Comparison of ENCODE assay signal across 1 cellular context in the genomic region with DNA sequence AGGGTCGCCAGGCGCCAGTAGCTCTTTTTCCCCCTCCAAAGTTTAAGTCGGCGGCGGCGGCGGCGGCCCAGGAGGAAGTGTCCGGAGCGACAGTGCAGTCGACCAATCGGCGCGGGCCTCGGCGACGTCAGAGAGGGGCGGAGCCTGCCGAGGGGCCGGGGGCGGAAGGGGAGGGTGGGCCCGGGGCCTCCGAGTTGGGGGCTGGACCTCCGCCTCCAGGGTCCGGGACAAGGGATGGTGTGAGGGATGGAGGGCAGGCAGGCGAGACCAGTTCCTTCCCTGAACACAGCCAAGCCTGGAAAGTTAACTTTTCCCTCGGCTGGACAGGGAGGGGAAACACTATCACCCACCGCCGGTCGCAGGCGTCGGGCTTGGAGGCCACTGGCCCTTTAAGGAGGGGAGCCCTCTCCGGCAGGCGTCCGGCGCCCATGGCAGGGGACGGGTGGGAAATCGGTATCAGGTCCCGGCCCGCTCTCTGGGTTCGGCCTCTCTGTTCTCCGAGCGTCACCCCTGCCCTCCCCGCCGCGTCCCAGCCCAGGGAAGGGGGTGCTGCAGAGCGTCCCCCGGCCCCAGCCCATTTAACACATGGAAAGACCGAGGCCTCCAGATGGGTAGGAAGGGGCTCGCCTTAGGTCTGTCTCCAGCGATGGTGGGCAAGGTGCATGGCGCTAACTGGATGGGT.
TF ChIP-seq lines count a peak whose summit lies in the region.

A gene (minus strand): TSS at position 81 of the 682 bp plus-strand sequence. CDS start 744 bp downstream, outside the sequence.

TF ChIP-seq in HepG2, 621 proteins besides CTCF, POLR2A, EP300 and RAD21 (continued from another document and continues in another):
- TF ChIP-seq, protein P1, sequence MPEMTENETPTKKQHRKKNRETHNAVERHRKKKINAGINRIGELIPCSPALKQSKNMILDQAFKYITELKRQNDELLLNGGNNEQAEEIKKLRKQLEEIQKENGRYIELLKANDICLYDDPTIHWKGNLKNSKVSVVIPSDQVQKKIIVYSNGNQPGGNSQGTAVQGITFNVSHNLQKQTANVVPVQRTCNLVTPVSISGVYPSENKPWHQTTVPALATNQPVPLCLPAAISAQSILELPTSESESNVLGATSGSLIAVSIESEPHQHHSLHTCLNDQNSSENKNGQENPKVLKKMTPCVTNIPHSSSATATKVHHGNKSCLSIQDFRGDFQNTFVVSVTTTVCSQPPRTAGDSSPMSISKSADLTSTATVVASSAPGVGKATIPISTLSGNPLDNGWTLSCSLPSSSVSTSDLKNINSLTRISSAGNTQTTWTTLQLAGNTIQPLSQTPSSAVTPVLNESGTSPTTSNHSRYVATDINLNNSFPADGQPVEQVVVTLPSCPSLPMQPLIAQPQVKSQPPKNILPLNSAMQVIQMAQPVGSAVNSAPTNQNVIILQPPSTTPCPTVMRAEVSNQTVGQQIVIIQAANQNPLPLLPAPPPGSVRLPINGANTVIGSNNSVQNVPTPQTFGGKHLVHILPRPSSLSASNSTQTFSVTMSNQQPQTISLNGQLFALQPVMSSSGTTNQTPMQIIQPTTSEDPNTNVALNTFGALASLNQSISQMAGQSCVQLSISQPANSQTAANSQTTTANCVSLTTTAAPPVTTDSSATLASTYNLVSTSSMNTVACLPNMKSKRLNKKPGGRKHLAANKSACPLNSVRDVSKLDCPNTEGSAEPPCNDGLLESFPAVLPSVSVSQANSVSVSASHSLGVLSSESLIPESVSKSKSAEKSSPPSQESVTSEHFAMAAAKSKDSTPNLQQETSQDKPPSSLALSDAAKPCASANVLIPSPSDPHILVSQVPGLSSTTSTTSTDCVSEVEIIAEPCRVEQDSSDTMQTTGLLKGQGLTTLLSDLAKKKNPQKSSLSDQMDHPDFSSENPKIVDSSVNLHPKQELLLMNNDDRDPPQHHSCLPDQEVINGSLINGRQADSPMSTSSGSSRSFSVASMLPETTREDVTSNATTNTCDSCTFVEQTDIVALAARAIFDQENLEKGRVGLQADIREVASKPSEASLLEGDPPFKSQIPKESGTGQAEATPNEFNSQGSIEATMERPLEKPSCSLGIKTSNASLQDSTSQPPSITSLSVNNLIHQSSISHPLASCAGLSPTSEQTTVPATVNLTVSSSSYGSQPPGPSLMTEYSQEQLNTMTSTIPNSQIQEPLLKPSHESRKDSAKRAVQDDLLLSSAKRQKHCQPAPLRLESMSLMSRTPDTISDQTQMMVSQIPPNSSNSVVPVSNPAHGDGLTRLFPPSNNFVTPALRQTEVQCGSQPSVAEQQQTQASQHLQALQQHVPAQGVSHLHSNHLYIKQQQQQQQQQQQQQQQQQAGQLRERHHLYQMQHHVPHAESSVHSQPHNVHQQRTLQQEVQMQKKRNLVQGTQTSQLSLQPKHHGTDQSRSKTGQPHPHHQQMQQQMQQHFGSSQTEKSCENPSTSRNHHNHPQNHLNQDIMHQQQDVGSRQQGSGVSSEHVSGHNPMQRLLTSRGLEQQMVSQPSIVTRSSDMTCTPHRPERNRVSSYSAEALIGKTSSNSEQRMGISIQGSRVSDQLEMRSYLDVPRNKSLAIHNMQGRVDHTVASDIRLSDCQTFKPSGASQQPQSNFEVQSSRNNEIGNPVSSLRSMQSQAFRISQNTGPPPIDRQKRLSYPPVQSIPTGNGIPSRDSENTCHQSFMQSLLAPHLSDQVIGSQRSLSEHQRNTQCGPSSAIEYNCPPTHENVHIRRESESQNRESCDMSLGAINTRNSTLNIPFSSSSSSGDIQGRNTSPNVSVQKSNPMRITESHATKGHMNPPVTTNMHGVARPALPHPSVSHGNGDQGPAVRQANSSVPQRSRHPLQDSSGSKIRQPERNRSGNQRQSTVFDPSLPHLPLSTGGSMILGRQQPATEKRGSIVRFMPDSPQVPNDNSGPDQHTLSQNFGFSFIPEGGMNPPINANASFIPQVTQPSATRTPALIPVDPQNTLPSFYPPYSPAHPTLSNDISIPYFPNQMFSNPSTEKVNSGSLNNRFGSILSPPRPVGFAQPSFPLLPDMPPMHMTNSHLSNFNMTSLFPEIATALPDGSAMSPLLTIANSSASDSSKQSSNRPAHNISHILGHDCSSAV (CRISPR knock-in tag; IDR thresholded peaks at IDR 0.05; ENCODE audit: borderline replicate concordance): no peak
- TF ChIP-seq ZNF274 (CRISPR knock-in tag; IDR thresholded peaks at IDR 0.05): no peak
- no peak for TF ChIP-seq DR1 (CRISPR knock-in tag; IDR thresholded peaks at IDR 0.05)
- no peak for TF ChIP-seq FOXO1 (CRISPR knock-in tag; IDR thresholded peaks at IDR 0.05)
- no peak for TF ChIP-seq SIN3A (IDR thresholded peaks at IDR 0.05; ENCODE audit: borderline replicate concordance, low read depth, low read length)
- TF ChIP-seq, protein P2, sequence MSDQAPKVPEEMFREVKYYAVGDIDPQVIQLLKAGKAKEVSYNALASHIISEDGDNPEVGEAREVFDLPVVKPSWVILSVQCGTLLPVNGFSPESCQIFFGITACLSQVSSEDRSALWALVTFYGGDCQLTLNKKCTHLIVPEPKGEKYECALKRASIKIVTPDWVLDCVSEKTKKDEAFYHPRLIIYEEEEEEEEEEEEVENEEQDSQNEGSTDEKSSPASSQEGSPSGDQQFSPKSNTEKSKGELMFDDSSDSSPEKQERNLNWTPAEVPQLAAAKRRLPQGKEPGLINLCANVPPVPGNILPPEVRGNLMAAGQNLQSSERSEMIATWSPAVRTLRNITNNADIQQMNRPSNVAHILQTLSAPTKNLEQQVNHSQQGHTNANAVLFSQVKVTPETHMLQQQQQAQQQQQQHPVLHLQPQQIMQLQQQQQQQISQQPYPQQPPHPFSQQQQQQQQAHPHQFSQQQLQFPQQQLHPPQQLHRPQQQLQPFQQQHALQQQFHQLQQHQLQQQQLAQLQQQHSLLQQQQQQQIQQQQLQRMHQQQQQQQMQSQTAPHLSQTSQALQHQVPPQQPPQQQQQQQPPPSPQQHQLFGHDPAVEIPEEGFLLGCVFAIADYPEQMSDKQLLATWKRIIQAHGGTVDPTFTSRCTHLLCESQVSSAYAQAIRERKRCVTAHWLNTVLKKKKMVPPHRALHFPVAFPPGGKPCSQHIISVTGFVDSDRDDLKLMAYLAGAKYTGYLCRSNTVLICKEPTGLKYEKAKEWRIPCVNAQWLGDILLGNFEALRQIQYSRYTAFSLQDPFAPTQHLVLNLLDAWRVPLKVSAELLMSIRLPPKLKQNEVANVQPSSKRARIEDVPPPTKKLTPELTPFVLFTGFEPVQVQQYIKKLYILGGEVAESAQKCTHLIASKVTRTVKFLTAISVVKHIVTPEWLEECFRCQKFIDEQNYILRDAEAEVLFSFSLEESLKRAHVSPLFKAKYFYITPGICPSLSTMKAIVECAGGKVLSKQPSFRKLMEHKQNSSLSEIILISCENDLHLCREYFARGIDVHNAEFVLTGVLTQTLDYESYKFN (CRISPR knock-in tag; conservative IDR thresholded peaks at IDR 0.05): no peak
- TF ChIP-seq ZNF460 (CRISPR knock-in tag; IDR thresholded peaks at IDR 0.05; ENCODE audit: borderline replicate concordance): no peak
- TF ChIP-seq KAT8 (CRISPR knock-in tag; IDR thresholded peaks at IDR 0.05): 0 out of 2 replicates have a peak, but pooled peaks have one; percentile 32
- TF ChIP-seq, protein P3, sequence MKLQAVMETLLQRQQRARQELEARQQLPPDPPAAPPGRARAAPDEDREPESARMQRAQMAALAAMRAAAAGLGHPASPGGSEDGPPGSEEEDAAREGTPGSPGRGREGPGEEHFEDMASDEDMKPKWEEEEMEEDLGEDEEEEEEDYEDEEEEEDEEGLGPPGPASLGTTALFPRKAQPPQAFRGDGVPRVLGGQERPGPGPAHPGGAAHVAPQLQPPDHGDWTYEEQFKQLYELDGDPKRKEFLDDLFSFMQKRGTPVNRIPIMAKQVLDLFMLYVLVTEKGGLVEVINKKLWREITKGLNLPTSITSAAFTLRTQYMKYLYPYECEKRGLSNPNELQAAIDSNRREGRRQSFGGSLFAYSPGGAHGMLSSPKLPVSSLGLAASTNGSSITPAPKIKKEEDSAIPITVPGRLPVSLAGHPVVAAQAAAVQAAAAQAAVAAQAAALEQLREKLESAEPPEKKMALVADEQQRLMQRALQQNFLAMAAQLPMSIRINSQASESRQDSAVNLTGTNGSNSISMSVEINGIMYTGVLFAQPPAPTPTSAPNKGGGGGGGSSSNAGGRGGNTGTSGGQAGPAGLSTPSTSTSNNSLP (IDR thresholded peaks at IDR 0.05; ENCODE audit: low read depth, low read length): no peak
- no peak for TF ChIP-seq ZNF205 (CRISPR knock-in tag; IDR thresholded peaks at IDR 0.05)
- no peak for TF ChIP-seq ZNF234 (CRISPR knock-in tag; conservative IDR thresholded peaks at IDR 0.05)
- TF ChIP-seq, protein P4, sequence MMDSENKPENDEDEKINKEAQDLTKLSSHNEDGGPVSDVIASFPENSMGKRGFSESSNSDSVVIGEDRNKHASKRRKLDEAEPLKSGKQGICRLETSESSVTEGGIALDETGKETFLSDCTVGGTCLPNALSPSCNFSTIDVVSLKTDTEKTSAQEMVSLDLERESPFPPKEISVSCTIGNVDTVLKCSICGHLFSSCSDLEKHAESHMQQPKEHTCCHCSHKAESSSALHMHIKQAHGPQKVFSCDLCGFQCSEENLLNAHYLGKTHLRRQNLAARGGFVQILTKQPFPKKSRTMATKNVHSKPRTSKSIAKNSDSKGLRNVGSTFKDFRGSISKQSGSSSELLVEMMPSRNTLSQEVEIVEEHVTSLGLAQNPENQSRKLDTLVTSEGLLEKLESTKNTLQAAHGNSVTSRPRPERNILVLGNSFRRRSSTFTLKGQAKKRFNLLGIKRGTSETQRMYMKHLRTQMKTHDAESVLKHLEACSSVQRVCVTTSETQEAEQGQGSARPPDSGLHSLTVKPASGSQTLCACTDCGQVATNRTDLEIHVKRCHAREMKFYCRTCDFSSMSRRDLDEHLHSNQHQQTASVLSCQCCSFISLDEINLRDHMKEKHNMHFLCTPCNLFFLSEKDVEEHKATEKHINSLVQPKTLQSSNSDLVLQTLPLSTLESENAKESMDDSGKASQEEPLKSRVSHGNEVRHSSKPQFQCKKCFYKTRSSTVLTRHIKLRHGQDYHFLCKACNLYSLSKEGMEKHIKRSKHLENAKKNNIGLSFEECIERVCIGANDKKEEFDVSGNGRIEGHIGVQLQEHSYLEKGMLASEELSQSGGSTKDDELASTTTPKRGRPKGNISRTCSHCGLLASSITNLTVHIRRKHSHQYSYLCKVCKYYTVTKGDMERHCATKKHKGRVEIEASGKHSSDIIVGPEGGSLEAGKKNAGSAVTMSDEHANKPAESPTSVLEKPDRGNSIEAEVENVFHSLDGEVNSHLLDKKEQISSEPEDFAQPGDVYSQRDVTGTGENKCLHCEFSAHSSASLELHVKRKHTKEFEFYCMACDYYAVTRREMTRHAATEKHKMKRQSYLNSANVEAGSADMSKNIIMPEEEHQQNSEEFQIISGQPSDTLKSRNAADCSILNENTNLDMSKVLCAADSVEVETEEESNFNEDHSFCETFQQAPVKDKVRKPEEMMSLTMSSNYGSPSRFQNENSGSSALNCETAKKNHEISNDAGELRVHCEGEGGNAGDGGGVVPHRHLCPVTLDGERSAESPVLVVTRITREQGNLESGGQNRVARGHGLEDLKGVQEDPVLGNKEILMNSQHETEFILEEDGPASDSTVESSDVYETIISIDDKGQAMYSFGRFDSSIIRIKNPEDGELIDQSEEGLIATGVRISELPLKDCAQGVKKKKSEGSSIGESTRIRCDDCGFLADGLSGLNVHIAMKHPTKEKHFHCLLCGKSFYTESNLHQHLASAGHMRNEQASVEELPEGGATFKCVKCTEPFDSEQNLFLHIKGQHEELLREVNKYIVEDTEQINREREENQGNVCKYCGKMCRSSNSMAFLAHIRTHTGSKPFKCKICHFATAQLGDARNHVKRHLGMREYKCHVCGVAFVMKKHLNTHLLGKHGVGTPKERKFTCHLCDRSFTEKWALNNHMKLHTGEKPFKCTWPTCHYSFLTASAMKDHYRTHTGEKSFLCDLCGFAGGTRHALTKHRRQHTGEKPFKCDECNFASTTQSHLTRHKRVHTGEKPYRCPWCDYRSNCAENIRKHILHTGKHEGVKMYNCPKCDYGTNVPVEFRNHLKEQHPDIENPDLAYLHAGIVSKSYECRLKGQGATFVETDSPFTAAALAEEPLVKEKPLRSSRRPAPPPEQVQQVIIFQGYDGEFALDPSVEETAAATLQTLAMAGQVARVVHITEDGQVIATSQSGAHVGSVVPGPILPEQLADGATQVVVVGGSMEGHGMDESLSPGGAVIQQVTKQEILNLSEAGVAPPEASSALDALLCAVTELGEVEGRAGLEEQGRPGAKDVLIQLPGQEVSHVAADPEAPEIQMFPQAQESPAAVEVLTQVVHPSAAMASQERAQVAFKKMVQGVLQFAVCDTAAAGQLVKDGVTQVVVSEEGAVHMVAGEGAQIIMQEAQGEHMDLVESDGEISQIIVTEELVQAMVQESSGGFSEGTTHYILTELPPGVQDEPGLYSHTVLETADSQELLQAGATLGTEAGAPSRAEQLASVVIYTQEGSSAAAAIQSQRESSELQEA (CRISPR knock-in tag; IDR thresholded peaks at IDR 0.05; ENCODE audit: not compliant biosample characterization): no peak
- TF ChIP-seq, protein P5, sequence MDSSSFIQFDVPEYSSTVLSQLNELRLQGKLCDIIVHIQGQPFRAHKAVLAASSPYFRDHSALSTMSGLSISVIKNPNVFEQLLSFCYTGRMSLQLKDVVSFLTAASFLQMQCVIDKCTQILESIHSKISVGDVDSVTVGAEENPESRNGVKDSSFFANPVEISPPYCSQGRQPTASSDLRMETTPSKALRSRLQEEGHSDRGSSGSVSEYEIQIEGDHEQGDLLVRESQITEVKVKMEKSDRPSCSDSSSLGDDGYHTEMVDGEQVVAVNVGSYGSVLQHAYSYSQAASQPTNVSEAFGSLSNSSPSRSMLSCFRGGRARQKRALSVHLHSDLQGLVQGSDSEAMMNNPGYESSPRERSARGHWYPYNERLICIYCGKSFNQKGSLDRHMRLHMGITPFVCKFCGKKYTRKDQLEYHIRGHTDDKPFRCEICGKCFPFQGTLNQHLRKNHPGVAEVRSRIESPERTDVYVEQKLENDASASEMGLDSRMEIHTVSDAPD (CRISPR knock-in tag; IDR thresholded peaks at IDR 0.05): no peak
- TF ChIP-seq EZH2 (conservative IDR thresholded peaks at IDR 0.05; ENCODE audit: low read depth, low read length): no peak
- TF ChIP-seq ZNF124 (CRISPR knock-in tag; IDR thresholded peaks at IDR 0.05): no peak
- TF ChIP-seq FOXA3 (CRISPR knock-in tag; IDR thresholded peaks at IDR 0.05): 0 out of 2 replicates have a peak, but pooled peaks have one; percentile 8
- TF ChIP-seq, protein P6, sequence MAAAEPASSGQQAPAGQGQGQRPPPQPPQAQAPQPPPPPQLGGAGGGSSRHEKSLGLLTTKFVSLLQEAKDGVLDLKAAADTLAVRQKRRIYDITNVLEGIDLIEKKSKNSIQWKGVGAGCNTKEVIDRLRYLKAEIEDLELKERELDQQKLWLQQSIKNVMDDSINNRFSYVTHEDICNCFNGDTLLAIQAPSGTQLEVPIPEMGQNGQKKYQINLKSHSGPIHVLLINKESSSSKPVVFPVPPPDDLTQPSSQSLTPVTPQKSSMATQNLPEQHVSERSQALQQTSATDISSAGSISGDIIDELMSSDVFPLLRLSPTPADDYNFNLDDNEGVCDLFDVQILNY (CRISPR knock-in tag; conservative IDR thresholded peaks at IDR 0.05): no peak
- no peak for TF ChIP-seq NR2F2 (IDR thresholded peaks at IDR 0.05; ENCODE audit: borderline replicate concordance, low read depth)
- TF ChIP-seq FOXP1 (IDR thresholded peaks at IDR 0.05): no peak
- no peak for TF ChIP-seq FOXP1 (CRISPR knock-in tag; IDR thresholded peaks at IDR 0.05)
- TF ChIP-seq ZNF768 (CRISPR knock-in tag; IDR thresholded peaks at IDR 0.05): no peak; the same call in 1 of the 2 replicates
- TF ChIP-seq XBP1 (CRISPR knock-in tag; IDR thresholded peaks at IDR 0.05): no peak
- TF ChIP-seq, protein P7, sequence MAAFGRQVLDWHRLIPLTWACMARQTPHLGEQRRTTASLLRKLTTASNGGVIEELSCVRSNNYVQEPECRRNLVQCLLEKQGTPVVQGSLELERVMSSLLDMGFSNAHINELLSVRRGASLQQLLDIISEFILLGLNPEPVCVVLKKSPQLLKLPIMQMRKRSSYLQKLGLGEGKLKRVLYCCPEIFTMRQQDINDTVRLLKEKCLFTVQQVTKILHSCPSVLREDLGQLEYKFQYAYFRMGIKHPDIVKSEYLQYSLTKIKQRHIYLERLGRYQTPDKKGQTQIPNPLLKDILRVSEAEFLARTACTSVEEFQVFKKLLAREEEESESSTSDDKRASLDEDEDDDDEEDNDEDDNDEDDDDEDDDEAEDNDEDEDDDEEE (CRISPR knock-in tag; IDR thresholded peaks at IDR 0.05): no peak
